ENCODE assay signal across 8 cellular contexts in genomic region chr5:59587489-59588337, GRCh38.
DNase-seq lines count a peak whose midpoint lies in the region; ATAC-seq and TF ChIP-seq lines count a peak whose summit lies in the region.

No MANE protein-coding gene starts in this region.

- no peaks in the 10 kb centered on the region for H3K36me3 ChIP-seq in tibial nerve

- peak overlapping the region in 3 of 4 donors; percentile 24 to 39 (median 26) for H3K4me3 ChIP-seq in tibial nerve

- H3K27ac ChIP-seq in tibial nerve, result no peak overlapping the region

- WGBS in tibial nerve, 2 donors, result 5 to 7% methylated on average over 17 of the region's 17 CpGs

- peak in 1 of 5 experiments; percentile 11 for TF ChIP-seq CTCF in tibial nerve (IDR thresholded peaks at IDR 0.05)

- H3K27me3 ChIP-seq in tibial nerve, result no peaks in the 10 kb centered on the region

- ATAC-seq in HG03159 (IDR thresholded peaks at IDR 0.05; ENCODE audit: unreplicated experiment), result no peak

- H3K4me1 ChIP-seq in tibial nerve, result peaks cover 0 to 22% (median 2%) of the 10 kb centered on the region in 4 donors

- no peak for TF ChIP-seq POLR2A in tibial nerve (IDR thresholded peaks at IDR 0.05)

- no peaks in the 10 kb centered on the region for H3K9me3 ChIP-seq in tibial nerve

- TF ChIP-seq EP300 in tibial nerve (IDR thresholded peaks at IDR 0.05), result no peak

- peak; percentile 64 for DNase-seq in GM03348 (ENCODE audit: low spot score)
- peak; percentile 56 to 82 for DNase-seq in NCI-H446 (lab: John Stamatoyannopoulos, UW)
- peak; percentile 83 for DNase-seq in ecto neural progenitor cell (ENCODE audit: low spot score)
- DNase-seq in lung microvascular endothelial cell (ENCODE audit: low read depth in 2 of 2), result peak; percentile 18 to 70
- DNase-seq in tibial nerve (ENCODE audit: low spot score in 2 of 2), result peak in 1 of 2 donors; percentile 14
- no peak for DNase-seq in HPDE6-E6E7 (ENCODE audit: extremely low spot score)
- DNase-seq in OCI-M1 (lab: John Stamatoyannopoulos, UW), result no peak

Comparison
In these comparisons a context has a peak if more than half of its experiments do, and no peak if none do; other contexts are left out.
1. DNase-seq: peak in GM03348 (single experiment), NCI-H446 (2 of 2), ecto neural progenitor cell (single experiment) and lung microvascular endothelial cell (2 of 2); none in HPDE6-E6E7 (single experiment) and OCI-M1 (single experiment).